Comparison of ENCODE assay signal across 8 cellular contexts in genomic region chr5:179700401-179700918, GRCh38. TPM values are rescaled to one million over a fixed set of nuclear protein-coding genes. Genes with fewer than 3 reads are reported as not detected.
DNase-seq lines count a peak whose midpoint lies in the region; ATAC-seq and TF ChIP-seq lines count a peak whose summit lies in the region.

No MANE protein-coding gene starts in this region.

- H3K4me1 ChIP-seq in iPS-15b (ENCODE audit: control insufficient read depth, insufficient read depth, low read length) (peaks cover 10% of the 10 kb centered on the region), suprapubic skin (peaks cover 43% of the 10 kb centered on the region)

- H3K4me1 Mint-ChIP-seq in activated T-cell treated with anti-CD3 and anti-CD28 coated beads, Interleukin-2, amount 50 U/mL, for 72 hours (ENCODE audit: low read depth) = peaks cover 54% of the 10 kb centered on the region

- H3K27me3 ChIP-seq in iPS-15b (ENCODE audit: control insufficient read depth, insufficient read depth, low read length) (no peaks in the 10 kb centered on the region), suprapubic skin (no peaks in the 10 kb centered on the region)

- TF ChIP-seq EP300 in suprapubic skin (IDR thresholded peaks at IDR 0.05) = no peak

- peaks cover 2% of the 10 kb centered on the region for H3K36me3 ChIP-seq in iPS-15b (ENCODE audit: control insufficient read depth, insufficient read depth, low read length)
- H3K36me3 ChIP-seq in suprapubic skin = peaks cover 15% of the 10 kb centered on the region

- WGBS in suprapubic skin = 58% methylated on average over 7 of the region's 7 CpGs

- peak overlapping the region; percentile 99 for H3K27ac Mint-ChIP-seq in activated T-cell treated with anti-CD3 and anti-CD28 coated beads, Interleukin-2, amount 50 U/mL, for 72 hours

- no peaks in the 10 kb centered on the region for H3K27me3 Mint-ChIP-seq in activated T-cell treated with anti-CD3 and anti-CD28 coated beads, Interleukin-2, amount 50 U/mL, for 72 hours (ENCODE audit: low read depth)

- H3K4me3 Mint-ChIP-seq in activated T-cell treated with anti-CD3 and anti-CD28 coated beads, Interleukin-2, amount 50 U/mL, for 72 hours = peak overlapping the region; percentile 89 to 100

- no peak for ATAC-seq in activated T-cell treated with anti-CD3 and anti-CD28 coated beads, Interleukin-2, amount 50 U/mL, for 72 hours (replicated peaks in 1 of 2)
- ATAC-seq in HG03139 (IDR thresholded peaks at IDR 0.05; ENCODE audit: unreplicated experiment) (no peak), HG03342 (IDR thresholded peaks at IDR 0.05; ENCODE audit: unreplicated experiment) (no peak)

- DNase-seq in activated T-cell treated with anti-CD3 and anti-CD28 coated beads, Interleukin-2, amount 50 U/mL, for 72 hours = no peak
- DNase-seq in activated T-cell treated with anti-CD3 and anti-CD28 coated beads for 4 hours (no peak), suprapubic skin (ENCODE audit: low spot score in 2 of 2) (peak in 1 of 2 donors; percentile 21)
- no peak for DNase-seq in stimulated activated CD4-positive, alpha-beta T cell treated with anti-CD3 and anti-CD28 coated beads, Interleukin-4, amount 100 ng/mL, for 4 hours

- no peaks in the 10 kb centered on the region for H3K9me3 Mint-ChIP-seq in activated T-cell treated with anti-CD3 and anti-CD28 coated beads, Interleukin-2, amount 50 U/mL, for 72 hours

- no peak for TF ChIP-seq CTCF in WI38 (IDR thresholded peaks at IDR 0.05; ENCODE audit: low read depth, low read length)
- TF ChIP-seq CTCF in suprapubic skin (IDR thresholded peaks at IDR 0.05) = no peak

- H3K27ac ChIP-seq in suprapubic skin = peak overlapping the region; percentile 99

- no peak overlapping the region for H3K9ac ChIP-seq in iPS-15b (ENCODE audit: low read depth, low read length)

- peaks cover 19 to 32% of the 10 kb centered on the region in 2 donors for H3K36me3 Mint-ChIP-seq in activated T-cell treated with anti-CD3 and anti-CD28 coated beads, Interleukin-2, amount 50 U/mL, for 72 hours (ENCODE audit: insufficient read depth in 2 of 2)

- H3K9me3 ChIP-seq in iPS-15b (ENCODE audit: control insufficient read depth, insufficient read depth, low read length) (no peaks in the 10 kb centered on the region), suprapubic skin (no peaks in the 10 kb centered on the region)

- no peak for TF ChIP-seq POLR2A in suprapubic skin (IDR thresholded peaks at IDR 0.05)

- peak overlapping the region; percentile 94 for H3K4me3 ChIP-seq in WI38 (ENCODE audit: low read depth, low read length)
- H3K4me3 ChIP-seq in iPS-15b (ENCODE audit: low read depth, low read length) = peak overlapping the region; percentile 98
- peak overlapping the region; percentile 92 for H3K4me3 ChIP-seq in suprapubic skin

RNA-seq across cellular contexts. Expression of gene CANX, which starts 1.7 kb away (rescaled TPM):
- total RNA-seq in activated T-cell treated with anti-CD3 and anti-CD28 coated beads, Interleukin-2, amount 50 U/mL, for 72 hours = 100 to 1,000 TPM; 572 to 714 TPM
- 100 to 1,000 TPM; 185 to 282 (median 240) TPM for total RNA-seq in suprapubic skin

RNA-seq across cellular contexts. Expression of gene CBY3, which starts 19.6 kb away (rescaled TPM):
- total RNA-seq in activated T-cell treated with anti-CD3 and anti-CD28 coated beads, Interleukin-2, amount 50 U/mL, for 72 hours = under 1 TPM in 1 of 2 donors, not detected in 1; 0.44 TPM
- not detected for total RNA-seq in suprapubic skin

RNA-seq across cellular contexts. Expression of gene MAML1, which starts 32.2 kb away (rescaled TPM):
- total RNA-seq in activated T-cell treated with anti-CD3 and anti-CD28 coated beads, Interleukin-2, amount 50 U/mL, for 72 hours = 10 to 100 TPM; 26.9 to 28.0 TPM
- 10 to 100 TPM; 26.5 to 45.0 (median 38.6) TPM for total RNA-seq in suprapubic skin
